16 cellular contexts compared by ENCODE assay signal in the genomic region with DNA sequence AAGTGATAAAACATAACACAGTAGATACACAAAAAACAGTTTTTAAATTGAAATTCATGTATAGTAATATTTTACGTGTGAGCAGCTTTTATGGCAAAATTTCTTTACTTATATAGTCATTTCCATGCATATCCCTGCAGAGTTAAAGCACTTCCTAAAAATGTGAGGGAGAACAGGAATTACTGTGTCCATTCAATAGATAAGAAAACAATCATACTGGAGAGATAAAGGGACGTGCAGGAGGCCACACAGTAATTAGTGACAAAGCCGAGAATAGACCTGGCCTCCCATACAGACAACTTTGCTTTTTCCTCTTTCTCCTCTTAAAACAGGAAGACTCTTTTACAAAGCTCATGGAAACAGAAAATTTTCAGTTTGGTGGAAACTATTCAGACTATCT.
DNase-seq lines count a peak whose midpoint lies in the region; ATAC-seq, FAIRE-seq and TF ChIP-seq lines count a peak whose summit lies in the region.
"Had no signal": no experiment of that assay in that cellular context is flagged by ENCODE, and none has a peak within 500 bp of the region (broad histone marks: within the 10 kb centered on the region; RNA-seq: fewer than 3 reads in every experiment).

No MANE protein-coding gene starts in this region.

- intact Hi-C loops in IMR-90 (cut with micrococcal nuclease): no loop called here
- intact Hi-C loops in K562 (cut with micrococcal nuclease): no loop called here

- TF ChIP-seq RAD21 in IMR-90 (IDR thresholded peaks at IDR 0.05; ENCODE audit: low read length) (no peak), K562 (CRISPR knock-in tag; conservative IDR thresholded peaks at IDR 0.05 in 1 of 2, IDR thresholded peaks at IDR 0.05 in 1 of 2) (no peak)

- H3K9ac ChIP-seq in IMR-90 (ENCODE audit: low read depth, low read length): no peak overlapping the region
- H3K9ac ChIP-seq in K562 (ENCODE audit: insufficient read depth in 1 of 2, low read depth in 2 of 2, low read length in 2 of 2): no peak overlapping the region
- no peak overlapping the region for H3K9ac ChIP-seq in mesendoderm (ENCODE audit: low read length)

- H2AFZ ChIP-seq in IMR-90 (replicated peaks; ENCODE audit: low read length, poor library complexity): no peak overlapping the region
- no peak overlapping the region for H2AFZ ChIP-seq in K562 (ENCODE audit: low read depth, low read length)

- FAIRE-seq in GM12892 (lab: Jason Lieb, UNC): peak; percentile 71
- no peak for FAIRE-seq in K562 (lab: Jason Lieb, UNC)
- FAIRE-seq: A549, D721Med, HTR-8/SVneo had no signal

- no peak overlapping the region for H3K56ac ChIP-seq in IMR-90 (ENCODE audit: extremely low read depth, insufficient read depth, low read length)
- no peak overlapping the region for H3K56ac ChIP-seq in mesendoderm (ENCODE audit: low read length)

- H4K20me1 ChIP-seq in IMR-90 (ENCODE audit: insufficient read depth, low read length) (no peaks in the 10 kb centered on the region), K562 (replicated peaks; ENCODE audit: control insufficient read depth, insufficient read depth, low read length) (no peaks in the 10 kb centered on the region)

- no peak for TF ChIP-seq POLR2A in GM12892 (IDR thresholded peaks at IDR 0.05; ENCODE audit: low read depth, low read length)
- TF ChIP-seq POLR2A in IMR-90 (IDR thresholded peaks at IDR 0.05; ENCODE audit: low read depth, low read length): no peak
- TF ChIP-seq POLR2A in K562 (conservative IDR thresholded peaks at IDR 0.05): no peak

- H3K9me1 ChIP-seq in IMR-90 (ENCODE audit: insufficient read depth, low read length): no peaks in the 10 kb centered on the region
- no peaks in the 10 kb centered on the region for H3K9me1 ChIP-seq in K562 (ENCODE audit: control insufficient read depth, insufficient read depth, low read length)

- no peak overlapping the region for H2AK9ac ChIP-seq in IMR-90 (replicated peaks; ENCODE audit: low read depth, low read length, poor library complexity)

- dilution Hi-C loops in IMR-90 (cut with HindIII; ENCODE audit: low sequenced_read_pairs, unreplicated experiment): no loop called here

- H3K27me3 ChIP-seq in IMR-90 (ENCODE audit: control insufficient read depth, insufficient read depth, low read length): no peaks in the 10 kb centered on the region
- no peaks in the 10 kb centered on the region for H3K27me3 ChIP-seq in K562 (ENCODE audit: control insufficient read depth in 2 of 2, insufficient read depth in 2 of 2, low read length in 2 of 2)
- H3K27me3 ChIP-seq in mesendoderm (ENCODE audit: insufficient read depth, low read length, poor library complexity): no peaks in the 10 kb centered on the region
- H3K27me3 ChIP-seq: BE2C had no signal

- H3K9me3 ChIP-seq in IMR-90 (ENCODE audit: control insufficient read depth, insufficient read depth, low read length) (no peaks in the 10 kb centered on the region; the same call in 1 of the 2 replicates), K562 (replicated peaks; ENCODE audit: control insufficient read depth, insufficient read depth, low read depth, low read length) (no peaks in the 10 kb centered on the region)
- H3K9me3 ChIP-seq: BE2C had no signal

- H2BK15ac ChIP-seq in IMR-90 (ENCODE audit: low read depth, low read length) (no peak overlapping the region), mesendoderm (replicated peaks; ENCODE audit: low read depth) (no peak overlapping the region)

- no peak overlapping the region for H3K4me3 ChIP-seq in IMR-90 (ENCODE audit: insufficient read depth, low read depth, low read length)
- no peak overlapping the region for H3K4me3 ChIP-seq in K562
- no peak overlapping the region for H3K4me3 ChIP-seq in mesendoderm (ENCODE audit: low read length)
- H3K4me3 ChIP-seq: A549 had no signal

- BruUV-seq in IMR-90 (replicated peaks; lab: Mats Ljungman, UMichigan) (no TSS peak), K562 (replicated peaks; lab: Mats Ljungman, UMichigan) (no TSS peak)

- H3K18ac ChIP-seq in IMR-90 (ENCODE audit: low read depth, low read length) (no peak overlapping the region), mesendoderm (ENCODE audit: low read length) (no peak overlapping the region)

- no peak overlapping the region for H3K23ac ChIP-seq in IMR-90 (ENCODE audit: low read depth, low read length)
- no peak overlapping the region for H3K23ac ChIP-seq in mesendoderm (ENCODE audit: low read length)

- in situ Hi-C loops in IMR-90 (cut with MboI; ENCODE audit: low sequenced_read_pairs) (no loop called here), K562 (cut with MboI) (no loop called here)

- H3K36me3 ChIP-seq in IMR-90 (ENCODE audit: control insufficient read depth, insufficient read depth, low read length) (no peaks in the 10 kb centered on the region), K562 (ENCODE audit: control insufficient read depth, insufficient read depth, low read length) (no peaks in the 10 kb centered on the region), mesendoderm (ENCODE audit: control insufficient read depth, insufficient read depth, low read length) (no peaks in the 10 kb centered on the region)
- H3K36me3 ChIP-seq: BE2C had no signal

- H4K91ac ChIP-seq in IMR-90 (ENCODE audit: insufficient read depth, low read depth, low read length): no peak overlapping the region

- no peak for DNase-seq in GM12892 (ENCODE audit: insufficient read length)
- no peak for DNase-seq in IMR-90
- no peak for DNase-seq in K562 (ENCODE audit: extremely low read depth in 1 of 4, low spot score in 3 of 4)
- peak; percentile 52 for DNase-seq in mesendoderm
- DNase-seq in T-helper 9 cell: no peak
- DNase-seq in SW 1271 (lab: John Stamatoyannopoulos, UW): no peak
- no peak for DNase-seq in kidney tubule cell (ENCODE audit: low spot score)
- DNase-seq: BE2C; CD8-positive, alpha-beta T cell; COR-L47; GF-D8 had no signal

- no CpG with 5 or more reads among the region's 3 CpGs for WGBS in IMR-90 (ENCODE audit: extremely low coverage in 2 of 2, insufficient read length in 1 of 2), 2 experiments
- WGBS in K562 (ENCODE audit: insufficient coverage, low coverage, missing lambda C conversion rate): 2% methylated on average over 3 of the region's 3 CpGs
- no CpG with 5 or more reads among the region's 3 CpGs for WGBS in mesendoderm (ENCODE audit: extremely low coverage, insufficient coverage, low lambda C conversion rate)

- H2BK120ac ChIP-seq in IMR-90 (ENCODE audit: low read depth, low read length): peak overlapping the region; percentile 16; the same call in 1 of the 2 replicates
- no peak overlapping the region for H2BK120ac ChIP-seq in mesendoderm (ENCODE audit: low read depth, low read length)

- no peak overlapping the region for H2AK5ac ChIP-seq in IMR-90 (ENCODE audit: low read depth, low read length)
- H2AK5ac ChIP-seq in mesendoderm (ENCODE audit: low read length): no peak overlapping the region

- TF ChIP-seq EP300 in K562 (IDR thresholded peaks at IDR 0.05; ENCODE audit: low read length): no peak

- H3K14ac ChIP-seq in IMR-90 (replicated peaks; ENCODE audit: low read depth, low read length): no peak overlapping the region

- H3K79me1 ChIP-seq in IMR-90 (ENCODE audit: low read depth in 1 of 2, low read length in 2 of 2) (no peaks in the 10 kb centered on the region), mesendoderm (ENCODE audit: low read length) (no peaks in the 10 kb centered on the region)

- no peak overlapping the region for H3K4me2 ChIP-seq in IMR-90 (ENCODE audit: low read depth, low read length)
- no peak overlapping the region for H3K4me2 ChIP-seq in K562 (ENCODE audit: insufficient read depth, low read length)
- no peak overlapping the region for H3K4me2 ChIP-seq in mesendoderm (ENCODE audit: low read length)
- H3K4me2 ChIP-seq: A549 had no signal

- H2BK5ac ChIP-seq in IMR-90 (ENCODE audit: low read depth, low read length, poor library complexity, severe bottlenecking) (no peak overlapping the region), mesendoderm (ENCODE audit: low read length) (no peak overlapping the region)

- no peak overlapping the region for H2BK20ac ChIP-seq in IMR-90 (ENCODE audit: low read depth, low read length)

- CTCF ChIA-PET in IMR-90 (lab: Yijun Ruan, JAX): no interaction called here
- CTCF ChIA-PET in K562 (lab: Yijun Ruan, JAX; ENCODE audit: low intra/inter-chr PET ratio): no interaction called here

- H3K27ac ChIP-seq in IMR-90 (ENCODE audit: insufficient read depth, low read length): no peak overlapping the region
- no peak overlapping the region for H3K27ac ChIP-seq in K562 (ENCODE audit: extremely low read depth, low read depth, low read length)
- H3K27ac ChIP-seq in mesendoderm (ENCODE audit: low read depth, low read length): no peak overlapping the region
- H3K27ac ChIP-seq: A549, C4-2B had no signal

- ATAC-seq in IMR-90 (ENCODE audit: low read depth): no peak
- no peak for ATAC-seq in K562
- ATAC-seq: A549; CD8-positive, alpha-beta T cell; HCT116 had no signal

- H3K79me2 ChIP-seq in K562 (ENCODE audit: control insufficient read depth, insufficient read depth, low read length): no peaks in the 10 kb centered on the region
- no peaks in the 10 kb centered on the region for H3K79me2 ChIP-seq in mesendoderm (ENCODE audit: control insufficient read depth, insufficient read depth, low read length)

- no peak overlapping the region for H4K8ac ChIP-seq in IMR-90 (ENCODE audit: low read depth in 2 of 2, low read length in 2 of 2)
- H4K8ac ChIP-seq in mesendoderm (ENCODE audit: low read depth, low read length): no peak overlapping the region

- H3K4me1 ChIP-seq in IMR-90 (ENCODE audit: control insufficient read depth, insufficient read depth, low read length): peaks cover 1% of the 10 kb centered on the region; the same call in 1 of the 2 replicates
- H3K4me1 ChIP-seq in K562 (replicated peaks in 1 of 2; ENCODE audit: control insufficient read depth in 2 of 2, insufficient read depth in 2 of 2, low read length in 2 of 2): no peaks in the 10 kb centered on the region
- H3K4me1 ChIP-seq in mesendoderm (ENCODE audit: control insufficient read depth, low read depth, low read length): no peaks in the 10 kb centered on the region
- H3K4me1 ChIP-seq: A549, BE2C had no signal

- TF ChIP-seq CTCF in IMR-90 (conservative IDR thresholded peaks at IDR 0.05; ENCODE audit: low read depth, low read length) (no peak), K562 (IDR thresholded peaks at IDR 0.05 in 2 of 3, conservative IDR thresholded peaks at IDR 0.05 in 1 of 3; ENCODE audit: insufficient read depth in 2 of 3, low read depth in 1 of 3, low read length in 3 of 3) (no peak)

- no peak overlapping the region for H3K4ac ChIP-seq in IMR-90 (ENCODE audit: low read depth, low read length)
- no peak overlapping the region for H3K4ac ChIP-seq in mesendoderm (ENCODE audit: low read depth, low read length)

- H4K5ac ChIP-seq in IMR-90 (ENCODE audit: low read depth, low read length): no peak overlapping the region
- H4K5ac ChIP-seq in mesendoderm (ENCODE audit: low read length): no peak overlapping the region

- POLR2A ChIA-PET in IMR-90 (lab: Charles Lee; ENCODE audit: unreplicated experiment): interaction anchor here (0.6 kb wide), 1 partner anchor 52 kb away, joined by 14 read pairs; no protein-coding TSS in a partner anchor
- POLR2A ChIA-PET in K562 (lab: Yijun Ruan, JAX): no interaction called here

TF ChIP-seq in IMR-90, 13 proteins besides CTCF, POLR2A, EP300 and RAD21 (continues in another document):
- no peak for TF ChIP-seq RFX5 (IDR thresholded peaks at IDR 0.05; ENCODE audit: low read depth, low read length)

TF ChIP-seq in K562, 482 proteins besides CTCF, POLR2A, EP300 and RAD21 (continues in another document):
- TF ChIP-seq RBM34 (IDR thresholded peaks at IDR 0.05; ENCODE audit: borderline replicate concordance, insufficient read depth, low read length): no peak
